ENCODE assay signal across 23 cellular contexts in genomic region chr17:56083475-56083874, GRCh38.
"Had no signal": no experiment of that assay in that cellular context is flagged by ENCODE, and none has a peak within 500 bp of the region (broad histone marks: within the 10 kb centered on the region; RNA-seq: fewer than 3 reads in every experiment).

No MANE protein-coding gene starts in this region.

- ATAC-seq: K562, Panc1, PC-3 had no signal

- H3K9ac ChIP-seq: KMS-11 had no signal

- H3K4me3 ChIP-seq: K562 had no signal

- DNase-seq: Kasumi-1; MV-4-11; NCI-H1048; NCI-H1105; NCI-H1436 treated with DMSO at 0.1 percent for 48 hours; NCI-H1694; NCI-H187 treated with DMSO at 0.1 percent for 48 hours; NCI-H2029 treated with DMSO at 0.1 percent for 48 hours; NCI-H2171; NCI-H226; NCI-H446; NCI-H510A; NCI-H524 treated with DMSO at 0.1 percent for 48 hours; NCI-H69; NCI-H774; NK-92 treated with Interleukin-12 subunit alpha and Interleukin-12 subunit beta, amount 100 ng/mL, for 24 hours; PC-3; SHP77 had no signal

- H3K27ac ChIP-seq: HL-60, KMS-11, RWPE1 had no signal

- H3K4me2 ChIP-seq: KMS-11 had no signal
